2 cellular contexts compared by ENCODE assay signal in the genomic region with DNA sequence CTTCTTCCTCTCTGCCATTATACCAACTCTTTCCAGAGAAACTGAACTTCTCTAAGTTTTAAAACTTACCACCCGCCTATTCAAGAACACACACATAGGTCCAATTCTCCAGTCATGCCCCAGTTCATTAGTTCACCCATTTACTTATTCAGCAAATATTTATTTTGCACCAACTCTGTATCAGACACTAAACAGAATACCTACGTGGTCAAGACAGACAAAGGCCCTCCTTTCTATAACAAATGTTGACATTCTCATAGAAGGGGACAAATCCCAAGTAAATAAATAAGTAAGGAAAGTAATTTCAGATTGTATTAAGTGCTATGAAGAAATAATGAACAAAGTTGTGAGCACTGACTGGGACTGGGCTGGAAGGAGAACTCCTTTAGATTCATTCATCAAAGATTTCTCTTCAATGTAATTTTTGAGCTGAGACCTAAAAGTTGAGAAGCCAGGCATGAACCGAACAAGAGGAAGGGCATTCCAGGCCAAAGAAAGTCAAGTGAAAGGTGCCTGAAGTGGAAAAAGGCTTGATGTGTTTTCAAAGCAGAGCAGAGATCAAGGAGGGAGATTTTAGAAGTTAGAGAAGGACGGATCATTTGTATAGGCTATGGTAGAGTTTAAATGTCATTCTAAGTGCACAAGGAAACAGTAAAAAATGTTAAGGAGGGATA.
TF ChIP-seq lines count a peak whose summit lies in the region.

No MANE protein-coding gene starts in this region.

TF ChIP-seq in IMR-90, 13 proteins besides CTCF, POLR2A, EP300 and RAD21:
- TF ChIP-seq NFE2L2 (IDR thresholded peaks at IDR 0.05; ENCODE audit: low read depth, low read length), result no peak
- TF ChIP-seq MAFK (IDR thresholded peaks at IDR 0.05; ENCODE audit: low read depth, low read length), result no peak
- TF ChIP-seq BHLHE40 (IDR thresholded peaks at IDR 0.05; ENCODE audit: low read depth, low read length), result no peak
- TF ChIP-seq CHD1 (IDR thresholded peaks at IDR 0.05; ENCODE audit: low read depth, low read length), result no peak
- TF ChIP-seq, protein P1, sequence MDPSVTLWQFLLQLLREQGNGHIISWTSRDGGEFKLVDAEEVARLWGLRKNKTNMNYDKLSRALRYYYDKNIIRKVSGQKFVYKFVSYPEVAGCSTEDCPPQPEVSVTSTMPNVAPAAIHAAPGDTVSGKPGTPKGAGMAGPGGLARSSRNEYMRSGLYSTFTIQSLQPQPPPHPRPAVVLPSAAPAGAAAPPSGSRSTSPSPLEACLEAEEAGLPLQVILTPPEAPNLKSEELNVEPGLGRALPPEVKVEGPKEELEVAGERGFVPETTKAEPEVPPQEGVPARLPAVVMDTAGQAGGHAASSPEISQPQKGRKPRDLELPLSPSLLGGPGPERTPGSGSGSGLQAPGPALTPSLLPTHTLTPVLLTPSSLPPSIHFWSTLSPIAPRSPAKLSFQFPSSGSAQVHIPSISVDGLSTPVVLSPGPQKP (IDR thresholded peaks at IDR 0.05; ENCODE audit: borderline replicate concordance, low read depth, low read length), result no peak
- no peak for TF ChIP-seq MAZ (IDR thresholded peaks at IDR 0.05; ENCODE audit: borderline replicate concordance, low read depth, low read length)
- TF ChIP-seq FOS (IDR thresholded peaks at IDR 0.05; ENCODE audit: low read depth, low read length), result no peak
- TF ChIP-seq, protein P2, sequence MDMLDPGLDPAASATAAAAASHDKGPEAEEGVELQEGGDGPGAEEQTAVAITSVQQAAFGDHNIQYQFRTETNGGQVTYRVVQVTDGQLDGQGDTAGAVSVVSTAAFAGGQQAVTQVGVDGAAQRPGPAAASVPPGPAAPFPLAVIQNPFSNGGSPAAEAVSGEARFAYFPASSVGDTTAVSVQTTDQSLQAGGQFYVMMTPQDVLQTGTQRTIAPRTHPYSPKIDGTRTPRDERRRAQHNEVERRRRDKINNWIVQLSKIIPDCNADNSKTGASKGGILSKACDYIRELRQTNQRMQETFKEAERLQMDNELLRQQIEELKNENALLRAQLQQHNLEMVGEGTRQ (IDR thresholded peaks at IDR 0.05; ENCODE audit: low read depth, low read length), result no peak
- TF ChIP-seq CEBPB (IDR thresholded peaks at IDR 0.05; ENCODE audit: low read depth, low read length), result no peak
- TF ChIP-seq RFX5 (IDR thresholded peaks at IDR 0.05; ENCODE audit: low read depth, low read length), result no peak
- no peak for TF ChIP-seq SMC3 (IDR thresholded peaks at IDR 0.05; ENCODE audit: low read depth, low read length)
- TF ChIP-seq MXI1 (IDR thresholded peaks at IDR 0.05; ENCODE audit: borderline replicate concordance, low read depth, low read length), result no peak
- TF ChIP-seq RCOR1 (IDR thresholded peaks at IDR 0.05; ENCODE audit: insufficient replicate concordance, low read length), result no peak
TF ChIP-seq in IMR-90: peak in this region for 0.

TF ChIP-seq in endothelial cell of umbilical vein, 7 proteins besides CTCF, POLR2A, EP300 and RAD21:
- no peak for TF ChIP-seq FOS (IDR thresholded peaks at IDR 0.05; ENCODE audit: borderline replicate concordance, insufficient read depth, low read length)
- TF ChIP-seq JUN (IDR thresholded peaks at IDR 0.05; ENCODE audit: borderline replicate concordance, insufficient read depth, insufficient read length, low read depth), result no peak
- no peak for TF ChIP-seq GATA2 (IDR thresholded peaks at IDR 0.05; ENCODE audit: insufficient read depth, insufficient read length, low read depth, low read length)
- TF ChIP-seq, protein P3, sequence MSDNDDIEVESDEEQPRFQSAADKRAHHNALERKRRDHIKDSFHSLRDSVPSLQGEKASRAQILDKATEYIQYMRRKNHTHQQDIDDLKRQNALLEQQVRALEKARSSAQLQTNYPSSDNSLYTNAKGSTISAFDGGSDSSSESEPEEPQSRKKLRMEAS (IDR thresholded peaks at IDR 0.05; ENCODE audit: insufficient read depth, insufficient read length), result no peak
- TF ChIP-seq POLR2AphosphoS5 (IDR thresholded peaks at IDR 0.05; ENCODE audit: insufficient read depth, low read depth, low read length), result no peak
- TF ChIP-seq EZH2 (IDR thresholded peaks at IDR 0.05; ENCODE audit: borderline replicate concordance, low read depth, low read length, severe bottlenecking), result no peak
- no peak for TF ChIP-seq MYC (IDR thresholded peaks at IDR 0.05; ENCODE audit: low read depth, low read length)
